In genomic region chr16:58556678-58557077, GRCh38 we compare ENCODE assay signal across 27 cellular contexts. TPM values are rescaled to one million over a fixed set of nuclear protein-coding genes. Genes with fewer than 3 reads are reported as not detected.
DNase-seq lines count a peak whose midpoint lies in the region; ATAC-seq, FAIRE-seq and TF ChIP-seq lines count a peak whose summit lies in the region.
"Had no signal": no experiment of that assay in that cellular context is flagged by ENCODE, and none has a peak within 500 bp of the region (broad histone marks: within the 10 kb centered on the region; RNA-seq: fewer than 3 reads in every experiment).

No MANE protein-coding gene starts in this region.

- H3K27me3 ChIP-seq in cardiac muscle cell (no peaks in the 10 kb centered on the region), brain microvascular endothelial cell (replicated peaks) (no peaks in the 10 kb centered on the region)
- H3K27me3 ChIP-seq: BE2C, upper lobe of right lung had no signal

- no peak overlapping the region for H3K27ac Mint-ChIP-seq in natural killer cell
- H3K27ac Mint-ChIP-seq: activated CD8-positive, alpha-beta T cell treated with anti-CD3 and anti-CD28 coated beads for 36 hours; dendritic cell treated with granulocyte-macrophage colony-stimulating factor and Interleukin-4, amounts not matched to agents 40 ng/mL and 50 ng/mL, for 4 days; H9; T-helper 1 cell treated with Interleukin-12 subunit alpha and Interleukin-12 subunit beta and Interleukin-4 antibody, amounts not matched to agents 30 μg/mL and 1 μg/mL, for 36 hours had no signal

- TF ChIP-seq CTCF in cardiac muscle cell (IDR thresholded peaks at IDR 0.05; ENCODE audit: low read depth, low read length), result no peak
- TF ChIP-seq CTCF in brain microvascular endothelial cell (IDR thresholded peaks at IDR 0.05; ENCODE audit: low read depth, low read length, missing control alignments), result no peak
- no peak for TF ChIP-seq CTCF in natural killer cell (IDR thresholded peaks at IDR 0.05)

- no peaks in the 10 kb centered on the region for H3K4me1 ChIP-seq in cardiac muscle cell (ENCODE audit: low read depth)
- H3K4me1 ChIP-seq: BE2C, upper lobe of right lung had no signal

- DNase-seq in cardiac muscle cell (ENCODE audit: low read depth in 1 of 2, low spot score in 1 of 2) (no peak), cardiac septum (ENCODE audit: low spot score) (no peak), HTR-8/SVneo (ENCODE audit: insufficient read length, low spot score) (no peak), brain microvascular endothelial cell (peak; percentile 16), non-pigmented ciliary epithelial cell (ENCODE audit: low read depth) (peak; percentile 10), GM03348 (ENCODE audit: low spot score) (no peak), natural killer cell (no peak), NCI-H748 treated with DMSO at 0.1 percent for 48 hours (lab: John Stamatoyannopoulos, UW) (no peak)
- DNase-seq: activated CD8-positive, alpha-beta T cell treated with anti-CD3 and anti-CD28 coated beads for 36 hours; activated effector memory CD4-positive, alpha-beta T cell treated with Interleukin-2 at 50 U/mL for 16 hours; BE2C; GDM1; H9; naive thymus-derived CD8-positive, alpha-beta T cell; NCI-H1417 treated with DMSO at 0.1 percent for 48 hours; NCI-H2081; NCI-H226; NCI-H82; stimulated activated CD4-positive, alpha-beta T cell treated with anti-CD3 and anti-CD28 coated beads, Interleukin-2, amount 100 ng/mL, for 24 hours; upper lobe of right lung had no signal

- H3K9me3 ChIP-seq in cardiac muscle cell (ENCODE audit: low read depth), result no peaks in the 10 kb centered on the region
- H3K9me3 ChIP-seq: BE2C, upper lobe of right lung had no signal

- H3K27ac ChIP-seq in cardiac muscle cell, result peak overlapping the region; percentile 13
- no peak overlapping the region for H3K27ac ChIP-seq in brain microvascular endothelial cell
- H3K27ac ChIP-seq: upper lobe of right lung had no signal

- peaks cover 23% of the 10 kb centered on the region for H3K36me3 Mint-ChIP-seq in natural killer cell

- ATAC-seq in natural killer cell, result no peak
- ATAC-seq: activated CD4-positive, CD25-positive, alpha-beta regulatory T cell treated with anti-CD3 and anti-CD28 coated beads, Interleukin-2, amount 50 U/mL, for 24 hours; activated CD8-positive, alpha-beta T cell treated with anti-CD3 and anti-CD28 coated beads for 36 hours; K562; naive thymus-derived CD8-positive, alpha-beta T cell; upper lobe of right lung had no signal

- H3K4me1 Mint-ChIP-seq in natural killer cell, result peaks cover 4 to 5% of the 10 kb centered on the region in 2 donors
- H3K4me1 Mint-ChIP-seq: H9 had no signal

- H3K4me3 ChIP-seq in cardiac muscle cell (no peak overlapping the region), brain microvascular endothelial cell (ENCODE audit: low read depth, low read length) (no peak overlapping the region)
- H3K4me3 ChIP-seq: K562, upper lobe of right lung had no signal

- H3K36me3 ChIP-seq in cardiac muscle cell, result peaks cover 65% of the 10 kb centered on the region
- H3K36me3 ChIP-seq in brain microvascular endothelial cell (replicated peaks), result peaks cover 59% of the 10 kb centered on the region

- H3K27me3 Mint-ChIP-seq in natural killer cell (ENCODE audit: low read depth in 2 of 2), result no peaks in the 10 kb centered on the region
- H3K27me3 Mint-ChIP-seq: activated CD8-positive, alpha-beta T cell treated with anti-CD3 and anti-CD28 coated beads for 36 hours; dendritic cell treated with granulocyte-macrophage colony-stimulating factor and Interleukin-4, amounts not matched to agents 40 ng/mL and 50 ng/mL, for 4 days; naive thymus-derived CD8-positive, alpha-beta T cell had no signal

- H3K9me3 Mint-ChIP-seq in natural killer cell, result no peaks in the 10 kb centered on the region
- H3K9me3 Mint-ChIP-seq: activated CD8-positive, alpha-beta T cell treated with anti-CD3 and anti-CD28 coated beads for 36 hours; dendritic cell treated with granulocyte-macrophage colony-stimulating factor and Interleukin-4, amounts not matched to agents 40 ng/mL and 50 ng/mL, for 4 days; H9; naive thymus-derived CD8-positive, alpha-beta T cell; T-helper 1 cell treated with Interleukin-12 subunit alpha and Interleukin-12 subunit beta and Interleukin-4 antibody, amounts not matched to agents 30 μg/mL and 1 μg/mL, for 36 hours had no signal

- in situ Hi-C loops in brain microvascular endothelial cell (cut with HindIII; ENCODE audit: low pct_ligation_motif_present, low sequenced_read_pairs), result no loop called here

- no peak overlapping the region for H3K4me3 Mint-ChIP-seq in natural killer cell
- H3K4me3 Mint-ChIP-seq: activated CD8-positive, alpha-beta T cell treated with anti-CD3 and anti-CD28 coated beads for 36 hours; dendritic cell treated with granulocyte-macrophage colony-stimulating factor and Interleukin-4, amounts not matched to agents 40 ng/mL and 50 ng/mL, for 4 days; H9; naive thymus-derived CD8-positive, alpha-beta T cell; T-helper 1 cell treated with Interleukin-12 subunit alpha and Interleukin-12 subunit beta and Interleukin-4 antibody, amounts not matched to agents 30 μg/mL and 1 μg/mL, for 36 hours had no signal

- FAIRE-seq in HTR-8/SVneo (lab: Jason Lieb, UNC), result peak; percentile 68
- FAIRE-seq: bronchial epithelial cell, islet of Langerhans, K562, TTC549 had no signal

- intact Hi-C loops in cardiac septum (cut with DNase I), result no loop called here
- intact Hi-C loops in natural killer cell (cut with micrococcal nuclease), result no loop called here

RNA-seq across cellular contexts. Expression of gene SETD6, which starts 41.4 kb away (rescaled TPM):
- total RNA-seq in cardiac muscle cell (23.0 and 47.6 TPM in 2 replicates), cardiac septum (12.4 TPM), natural killer cell (10 to 100 TPM; 20.3 to 34.5 (median 21.3) TPM)
- polyA plus RNA-seq in cardiac muscle cell, result 23.8 and 32.9 TPM in 2 replicates

RNA-seq across cellular contexts. Expression of gene NDRG4, which starts 56.7 kb away (rescaled TPM):
- total RNA-seq in cardiac muscle cell, result 62.3 and 80.3 TPM in 2 replicates
- 48.0 and 54.4 TPM in 2 replicates for polyA plus RNA-seq in cardiac muscle cell
- total RNA-seq in cardiac septum, result 607 TPM
- not detected for total RNA-seq in natural killer cell

Comparison
In these comparisons a context has a peak if more than half of its experiments do, and no peak if none do; other contexts are left out.
1. DNase-seq: peak in brain microvascular endothelial cell (single experiment) and non-pigmented ciliary epithelial cell (single experiment); none in cardiac muscle cell (0 of 2), cardiac septum (single experiment), HTR-8/SVneo (single experiment), GM03348 (single experiment), natural killer cell (single experiment) and NCI-H748 treated with DMSO at 0.1 percent for 48 hours (single experiment).
2. RNA of gene NDRG4, which starts 56.7 kb away (total RNA-seq): 607 TPM in cardiac septum (single experiment) and 62.3 to 80.3 TPM in cardiac muscle cell; not detected in natural killer cell; every median in the first group is over 10 times any median in the second.